Comparison of ENCODE assay signal across 14 cellular contexts in the genomic region with DNA sequence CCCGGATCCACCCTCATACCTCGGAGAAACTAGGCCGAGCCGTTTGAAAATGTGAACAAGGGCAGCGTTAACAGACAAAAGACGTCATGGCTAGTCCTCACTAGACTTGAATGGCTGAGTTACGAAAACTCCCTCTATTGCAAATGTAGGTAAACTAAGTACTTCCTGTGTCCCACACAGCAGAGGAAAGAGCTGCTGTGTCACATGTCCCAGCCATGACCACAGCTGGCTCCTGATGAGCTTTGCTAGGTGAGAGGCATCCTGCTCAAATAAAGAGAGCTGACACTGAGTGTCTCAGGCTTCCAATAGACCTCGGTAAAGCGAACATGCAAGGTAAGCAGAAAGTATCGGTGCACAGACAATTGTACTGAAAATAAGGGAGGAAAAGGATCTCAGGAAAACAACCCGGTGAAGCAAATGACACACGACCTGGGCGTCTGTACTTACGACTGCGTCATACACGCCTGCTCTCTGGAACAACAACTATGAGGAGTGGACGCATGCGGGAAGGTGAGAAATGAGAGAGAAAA. TPM values are rescaled to one million over a fixed set of nuclear protein-coding genes. Genes with fewer than 3 reads are reported as not detected.
DNase-seq lines count a peak whose midpoint lies in the region; ATAC-seq, FAIRE-seq and TF ChIP-seq lines count a peak whose summit lies in the region.
"Had no signal": no experiment of that assay in that cellular context is flagged by ENCODE, and none has a peak within 500 bp of the region (broad histone marks: within the 10 kb centered on the region; RNA-seq: fewer than 3 reads in every experiment).

No MANE protein-coding gene starts in this region.

- no peak for TF ChIP-seq POLR2A in Peyer's patch (IDR thresholded peaks at IDR 0.05)

- DNase-seq in activated CD4-positive, alpha-beta T cell treated with anti-CD3 and anti-CD28 coated beads for 36 hours = peak; percentile 40
- DNase-seq in activated CD4-positive, alpha-beta T cell treated with anti-CD3 and anti-CD28 coated beads, Interleukin-2, amount 50 U/mL, for 48 hours = no peak
- DNase-seq in Peyer's patch = peak in 2 of 3 donors; percentile 54 to 78
- no peak for DNase-seq in activated naive CD4-positive, alpha-beta T cell treated with anti-CD3 and anti-CD28 coated beads, Interleukin-2, amount 50 U/mL, for 72 hours (ENCODE audit: low spot score in 2 of 2)
- peak; percentile 50 for DNase-seq in small intestine
- no peak for DNase-seq in NCI-H1048 (lab: John Stamatoyannopoulos, UW)
- DNase-seq: effector CD8-positive, alpha-beta T cell; GM23248; NCI-H1436 treated with DMSO at 0.1 percent for 48 hours; NCI-H748 treated with DMSO at 0.1 percent for 48 hours had no signal

- intact Hi-C loops in activated CD4-positive, alpha-beta T cell treated with anti-CD3 and anti-CD28 coated beads for 36 hours (cut with DNase I, micrococcal nuclease) = no loop called here

- CTCF ChIA-PET in activated CD4-positive, alpha-beta T cell treated with anti-CD3 and anti-CD28 coated beads for 36 hours (lab: Charles Lee) = no interaction called here

- ATAC-seq in activated CD4-positive, alpha-beta T cell treated with anti-CD3 and anti-CD28 coated beads for 36 hours = peak; percentile 87
- peak; percentile 51 to 76 for ATAC-seq in activated naive CD4-positive, alpha-beta T cell treated with anti-CD3 and anti-CD28 coated beads, Interleukin-2, amount 50 U/mL, for 72 hours
- ATAC-seq in GM21737 (IDR thresholded peaks at IDR 0.05; ENCODE audit: unreplicated experiment) (no peak), GM18519 (IDR thresholded peaks at IDR 0.05; ENCODE audit: low FRiP score, unreplicated experiment) (no peak)

- H3K36me3 ChIP-seq in Peyer's patch (peaks cover 0 to 36% (median 0%) of the 10 kb centered on the region in 3 donors), small intestine (ENCODE audit: control insufficient read depth in 2 of 2, insufficient read depth in 2 of 2, low read length in 2 of 2) (no peaks in the 10 kb centered on the region)

- no peaks in the 10 kb centered on the region for H3K9me3 ChIP-seq in Peyer's patch
- no peaks in the 10 kb centered on the region for H3K9me3 ChIP-seq in small intestine (ENCODE audit: control insufficient read depth, low read depth)
- H3K9me3 ChIP-seq: sigmoid colon had no signal

- WGBS in small intestine, 3 donors = 79 to 93% (median 83%) methylated on average over 18 of the region's 18 CpGs

- FAIRE-seq in small intestine (lab: Jason Lieb, UNC) = no peak

- H3K4me1 ChIP-seq in Peyer's patch (peaks cover 0 to 6% (median 0%) of the 10 kb centered on the region in 4 donors), small intestine (ENCODE audit: control insufficient read depth in 2 of 2, insufficient read depth in 1 of 2, low read depth in 1 of 2, low read length in 1 of 2) (no peaks in the 10 kb centered on the region)

- no peaks in the 10 kb centered on the region for H3K9me3 Mint-ChIP-seq in activated CD4-positive, alpha-beta T cell treated with anti-CD3 and anti-CD28 coated beads for 36 hours (ENCODE audit: low read depth)
- H3K9me3 Mint-ChIP-seq in activated naive CD4-positive, alpha-beta T cell treated with anti-CD3 and anti-CD28 coated beads, Interleukin-2, amount 50 U/mL, for 72 hours = no peaks in the 10 kb centered on the region
- H3K9me3 Mint-ChIP-seq: IgD-negative memory B cell had no signal

- H3K27ac Mint-ChIP-seq in activated CD4-positive, alpha-beta T cell treated with anti-CD3 and anti-CD28 coated beads for 36 hours = peak overlapping the region; percentile 65
- peak overlapping the region in 1 of 2 donors; percentile 7 for H3K27ac Mint-ChIP-seq in activated naive CD4-positive, alpha-beta T cell treated with anti-CD3 and anti-CD28 coated beads, Interleukin-2, amount 50 U/mL, for 72 hours
- H3K27ac Mint-ChIP-seq: IgD-negative memory B cell had no signal

- no peak for TF ChIP-seq CTCF in Peyer's patch (IDR thresholded peaks at IDR 0.05)

- H3K4me3 ChIP-seq in Peyer's patch = no peak overlapping the region
- H3K4me3 ChIP-seq in small intestine (ENCODE audit: low read depth in 1 of 2, low read length in 2 of 2) = no peak overlapping the region
- H3K4me3 ChIP-seq: GM23248, sigmoid colon had no signal

- H3K27me3 ChIP-seq in Peyer's patch (no peaks in the 10 kb centered on the region), small intestine (ENCODE audit: control insufficient read depth in 2 of 2, insufficient read depth in 2 of 2, low read length in 2 of 2) (no peaks in the 10 kb centered on the region)
- H3K27me3 ChIP-seq: sigmoid colon had no signal

- H3K36me3 Mint-ChIP-seq in activated CD4-positive, alpha-beta T cell treated with anti-CD3 and anti-CD28 coated beads for 36 hours (ENCODE audit: low read depth) = peaks cover 5% of the 10 kb centered on the region
- H3K36me3 Mint-ChIP-seq in activated naive CD4-positive, alpha-beta T cell treated with anti-CD3 and anti-CD28 coated beads, Interleukin-2, amount 50 U/mL, for 72 hours = no peaks in the 10 kb centered on the region

- H3K4me1 Mint-ChIP-seq in activated CD4-positive, alpha-beta T cell treated with anti-CD3 and anti-CD28 coated beads for 36 hours = peaks cover 32% of the 10 kb centered on the region

- H3K4me3 Mint-ChIP-seq in activated CD4-positive, alpha-beta T cell treated with anti-CD3 and anti-CD28 coated beads for 36 hours = no peak overlapping the region

- peak overlapping the region in 3 of 4 donors; percentile 29 to 68 (median 32) for H3K27ac ChIP-seq in Peyer's patch
- H3K27ac ChIP-seq in small intestine (ENCODE audit: low read depth in 1 of 2, low read length in 1 of 2) = peak overlapping the region in 1 of 2 donors; percentile 36
- H3K27ac ChIP-seq: GM23248, sigmoid colon had no signal

- POLR2A ChIA-PET in activated CD4-positive, alpha-beta T cell treated with anti-CD3 and anti-CD28 coated beads for 36 hours (lab: Charles Lee) = interaction anchor here (0.7 kb wide), 1 partner anchor 11 kb away, joined by 3 read pairs; no protein-coding TSS in a partner anchor

- no peaks in the 10 kb centered on the region for H3K27me3 Mint-ChIP-seq in activated CD4-positive, alpha-beta T cell treated with anti-CD3 and anti-CD28 coated beads for 36 hours
- H3K27me3 Mint-ChIP-seq: IgD-negative memory B cell had no signal

RNA-seq across cellular contexts. Expression of gene TMEM204, which starts 26.0 kb away (rescaled TPM):
- total RNA-seq in activated CD4-positive, alpha-beta T cell treated with anti-CD3 and anti-CD28 coated beads for 36 hours = 10 to 100 TPM; 12.6 to 17.5 TPM
- 10 to 100 TPM in 3 of 4 donors, 1 to 10 TPM in 1; 7.4 to 42.1 (median 11.6) TPM for total RNA-seq in Peyer's patch
- 10 to 100 TPM; 10.3 to 17.6 TPM for total RNA-seq in activated naive CD4-positive, alpha-beta T cell treated with anti-CD3 and anti-CD28 coated beads, Interleukin-2, amount 50 U/mL, for 72 hours
- polyA plus RNA-seq in small intestine = 10 to 100 TPM in 1 of 3 donors, 1 to 10 TPM in 2; 1.6 to 23.8 (median 7.8) TPM

RNA-seq across cellular contexts. Expression of gene IFT140, which starts 52.4 kb away (rescaled TPM):
- 10 to 100 TPM in 1 of 2 experiments, 1 to 10 TPM in 1; 9.8 to 11.0 TPM for total RNA-seq in activated CD4-positive, alpha-beta T cell treated with anti-CD3 and anti-CD28 coated beads for 36 hours
- total RNA-seq in Peyer's patch = 10 to 100 TPM in 3 of 4 donors, 1 to 10 TPM in 1; 7.5 to 21.6 (median 18.4) TPM
- 10 to 100 TPM; 16.0 to 17.1 TPM for total RNA-seq in activated naive CD4-positive, alpha-beta T cell treated with anti-CD3 and anti-CD28 coated beads, Interleukin-2, amount 50 U/mL, for 72 hours
- polyA plus RNA-seq in small intestine = 1 to 10 TPM; 2.2 to 6.7 (median 2.9) TPM

RNA-seq across cellular contexts. Expression of gene CRAMP1, which starts 52.6 kb away (rescaled TPM):
- 10 to 100 TPM; 14.1 to 15.0 TPM for total RNA-seq in activated CD4-positive, alpha-beta T cell treated with anti-CD3 and anti-CD28 coated beads for 36 hours
- 10 to 100 TPM; 16.5 to 37.1 (median 20.0) TPM for total RNA-seq in Peyer's patch
- 10 to 100 TPM; 16.5 to 19.5 TPM for total RNA-seq in activated naive CD4-positive, alpha-beta T cell treated with anti-CD3 and anti-CD28 coated beads, Interleukin-2, amount 50 U/mL, for 72 hours
- polyA plus RNA-seq in small intestine = 1 to 10 TPM; 2.4 to 9.9 (median 6.7) TPM

Comparison
In these comparisons a context has a peak if more than half of its experiments do, and no peak if none do; other contexts are left out.
1. DNase-seq: peak in activated CD4-positive, alpha-beta T cell treated with anti-CD3 and anti-CD28 coated beads for 36 hours (single experiment), Peyer's patch (2 of 3) and small intestine (single experiment); none in activated CD4-positive, alpha-beta T cell treated with anti-CD3 and anti-CD28 coated beads, Interleukin-2, amount 50 U/mL, for 48 hours (0 of 2), activated naive CD4-positive, alpha-beta T cell treated with anti-CD3 and anti-CD28 coated beads, Interleukin-2, amount 50 U/mL, for 72 hours (0 of 2) and NCI-H1048 (single experiment).
2. ATAC-seq: peak in activated CD4-positive, alpha-beta T cell treated with anti-CD3 and anti-CD28 coated beads for 36 hours (single experiment) and activated naive CD4-positive, alpha-beta T cell treated with anti-CD3 and anti-CD28 coated beads, Interleukin-2, amount 50 U/mL, for 72 hours (2 of 2); none in GM21737 (single experiment) and GM18519 (single experiment).